ENCODE assay signal across 1 cellular context in the genomic region with DNA sequence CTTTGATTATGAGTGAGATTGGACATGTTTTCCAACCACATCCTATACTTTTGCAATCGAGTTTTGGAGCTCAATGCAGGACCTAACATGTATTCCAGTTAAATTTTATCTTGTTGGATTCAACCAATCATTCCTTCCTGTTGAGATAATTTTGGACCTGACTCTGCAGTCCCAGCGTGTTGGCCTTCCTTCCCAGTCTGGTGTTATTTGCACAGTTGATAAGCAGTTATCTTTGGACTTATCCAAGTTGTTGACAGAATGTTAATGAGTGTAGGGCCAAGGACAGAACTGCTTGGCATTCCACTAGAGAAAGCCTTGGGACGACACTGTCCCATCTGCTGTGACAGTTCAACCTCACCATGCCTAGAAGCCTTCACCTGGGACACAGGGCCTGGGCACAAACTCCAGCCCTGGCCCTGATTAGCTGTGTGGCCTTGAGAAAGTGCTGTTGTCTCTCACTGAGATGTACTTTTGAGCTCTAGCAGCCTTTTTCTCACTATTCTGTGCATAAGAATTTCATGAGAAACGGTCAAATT.
TF ChIP-seq lines count a peak whose summit lies in the region.

No MANE protein-coding gene starts in this region.

TF ChIP-seq in HepG2, 621 proteins besides CTCF, POLR2A, EP300 and RAD21 (continued from another document and continues in another):
- TF ChIP-seq, protein P1, sequence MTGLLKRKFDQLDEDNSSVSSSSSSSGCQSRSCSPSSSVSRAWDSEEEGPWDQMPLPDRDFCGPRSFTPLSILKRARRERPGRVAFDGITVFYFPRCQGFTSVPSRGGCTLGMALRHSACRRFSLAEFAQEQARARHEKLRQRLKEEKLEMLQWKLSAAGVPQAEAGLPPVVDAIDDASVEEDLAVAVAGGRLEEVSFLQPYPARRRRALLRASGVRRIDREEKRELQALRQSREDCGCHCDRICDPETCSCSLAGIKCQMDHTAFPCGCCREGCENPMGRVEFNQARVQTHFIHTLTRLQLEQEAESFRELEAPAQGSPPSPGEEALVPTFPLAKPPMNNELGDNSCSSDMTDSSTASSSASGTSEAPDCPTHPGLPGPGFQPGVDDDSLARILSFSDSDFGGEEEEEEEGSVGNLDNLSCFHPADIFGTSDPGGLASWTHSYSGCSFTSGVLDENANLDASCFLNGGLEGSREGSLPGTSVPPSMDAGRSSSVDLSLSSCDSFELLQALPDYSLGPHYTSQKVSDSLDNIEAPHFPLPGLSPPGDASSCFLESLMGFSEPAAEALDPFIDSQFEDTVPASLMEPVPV (CRISPR knock-in tag; IDR thresholded peaks at IDR 0.05): no peak
- TF ChIP-seq ZNF292 (CRISPR knock-in tag; IDR thresholded peaks at IDR 0.05; ENCODE audit: borderline replicate concordance, low read depth): peak; percentile 83; the same call in 1 of the 2 replicates
- peak; percentile 66 for TF ChIP-seq XRCC5 (optimal IDR thresholded peaks at IDR 0.05; ENCODE audit: low read length)
- TF ChIP-seq, protein P2, sequence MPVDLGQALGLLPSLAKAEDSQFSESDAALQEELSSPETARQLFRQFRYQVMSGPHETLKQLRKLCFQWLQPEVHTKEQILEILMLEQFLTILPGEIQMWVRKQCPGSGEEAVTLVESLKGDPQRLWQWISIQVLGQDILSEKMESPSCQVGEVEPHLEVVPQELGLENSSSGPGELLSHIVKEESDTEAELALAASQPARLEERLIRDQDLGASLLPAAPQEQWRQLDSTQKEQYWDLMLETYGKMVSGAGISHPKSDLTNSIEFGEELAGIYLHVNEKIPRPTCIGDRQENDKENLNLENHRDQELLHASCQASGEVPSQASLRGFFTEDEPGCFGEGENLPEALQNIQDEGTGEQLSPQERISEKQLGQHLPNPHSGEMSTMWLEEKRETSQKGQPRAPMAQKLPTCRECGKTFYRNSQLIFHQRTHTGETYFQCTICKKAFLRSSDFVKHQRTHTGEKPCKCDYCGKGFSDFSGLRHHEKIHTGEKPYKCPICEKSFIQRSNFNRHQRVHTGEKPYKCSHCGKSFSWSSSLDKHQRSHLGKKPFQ (CRISPR knock-in tag; IDR thresholded peaks at IDR 0.05; ENCODE audit: insufficient replicate concordance): no peak
- no peak for TF ChIP-seq MAZ (IDR thresholded peaks at IDR 0.05; ENCODE audit: borderline replicate concordance, low read depth, low read length)
- no peak for TF ChIP-seq MAZ (CRISPR knock-in tag; IDR thresholded peaks at IDR 0.05; ENCODE audit: low read depth)
- TF ChIP-seq, protein P3, sequence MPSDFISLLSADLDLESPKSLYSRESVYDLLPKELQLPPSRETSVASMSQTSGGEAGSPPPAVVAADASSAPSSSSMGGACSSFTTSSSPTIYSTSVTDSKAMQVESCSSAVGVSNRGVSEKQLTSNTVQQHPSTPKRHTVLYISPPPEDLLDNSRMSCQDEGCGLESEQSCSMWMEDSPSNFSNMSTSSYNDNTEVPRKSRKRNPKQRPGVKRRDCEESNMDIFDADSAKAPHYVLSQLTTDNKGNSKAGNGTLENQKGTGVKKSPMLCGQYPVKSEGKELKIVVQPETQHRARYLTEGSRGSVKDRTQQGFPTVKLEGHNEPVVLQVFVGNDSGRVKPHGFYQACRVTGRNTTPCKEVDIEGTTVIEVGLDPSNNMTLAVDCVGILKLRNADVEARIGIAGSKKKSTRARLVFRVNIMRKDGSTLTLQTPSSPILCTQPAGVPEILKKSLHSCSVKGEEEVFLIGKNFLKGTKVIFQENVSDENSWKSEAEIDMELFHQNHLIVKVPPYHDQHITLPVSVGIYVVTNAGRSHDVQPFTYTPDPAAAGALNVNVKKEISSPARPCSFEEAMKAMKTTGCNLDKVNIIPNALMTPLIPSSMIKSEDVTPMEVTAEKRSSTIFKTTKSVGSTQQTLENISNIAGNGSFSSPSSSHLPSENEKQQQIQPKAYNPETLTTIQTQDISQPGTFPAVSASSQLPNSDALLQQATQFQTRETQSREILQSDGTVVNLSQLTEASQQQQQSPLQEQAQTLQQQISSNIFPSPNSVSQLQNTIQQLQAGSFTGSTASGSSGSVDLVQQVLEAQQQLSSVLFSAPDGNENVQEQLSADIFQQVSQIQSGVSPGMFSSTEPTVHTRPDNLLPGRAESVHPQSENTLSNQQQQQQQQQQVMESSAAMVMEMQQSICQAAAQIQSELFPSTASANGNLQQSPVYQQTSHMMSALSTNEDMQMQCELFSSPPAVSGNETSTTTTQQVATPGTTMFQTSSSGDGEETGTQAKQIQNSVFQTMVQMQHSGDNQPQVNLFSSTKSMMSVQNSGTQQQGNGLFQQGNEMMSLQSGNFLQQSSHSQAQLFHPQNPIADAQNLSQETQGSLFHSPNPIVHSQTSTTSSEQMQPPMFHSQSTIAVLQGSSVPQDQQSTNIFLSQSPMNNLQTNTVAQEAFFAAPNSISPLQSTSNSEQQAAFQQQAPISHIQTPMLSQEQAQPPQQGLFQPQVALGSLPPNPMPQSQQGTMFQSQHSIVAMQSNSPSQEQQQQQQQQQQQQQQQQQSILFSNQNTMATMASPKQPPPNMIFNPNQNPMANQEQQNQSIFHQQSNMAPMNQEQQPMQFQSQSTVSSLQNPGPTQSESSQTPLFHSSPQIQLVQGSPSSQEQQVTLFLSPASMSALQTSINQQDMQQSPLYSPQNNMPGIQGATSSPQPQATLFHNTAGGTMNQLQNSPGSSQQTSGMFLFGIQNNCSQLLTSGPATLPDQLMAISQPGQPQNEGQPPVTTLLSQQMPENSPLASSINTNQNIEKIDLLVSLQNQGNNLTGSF (CRISPR knock-in tag; IDR thresholded peaks at IDR 0.05): no peak
- no peak for TF ChIP-seq ZNF841 (CRISPR knock-in tag; IDR thresholded peaks at IDR 0.05; ENCODE audit: borderline replicate concordance)
- TF ChIP-seq ZNF790 (CRISPR knock-in tag; IDR thresholded peaks at IDR 0.05; ENCODE audit: borderline replicate concordance): no peak
- TF ChIP-seq, protein P4, sequence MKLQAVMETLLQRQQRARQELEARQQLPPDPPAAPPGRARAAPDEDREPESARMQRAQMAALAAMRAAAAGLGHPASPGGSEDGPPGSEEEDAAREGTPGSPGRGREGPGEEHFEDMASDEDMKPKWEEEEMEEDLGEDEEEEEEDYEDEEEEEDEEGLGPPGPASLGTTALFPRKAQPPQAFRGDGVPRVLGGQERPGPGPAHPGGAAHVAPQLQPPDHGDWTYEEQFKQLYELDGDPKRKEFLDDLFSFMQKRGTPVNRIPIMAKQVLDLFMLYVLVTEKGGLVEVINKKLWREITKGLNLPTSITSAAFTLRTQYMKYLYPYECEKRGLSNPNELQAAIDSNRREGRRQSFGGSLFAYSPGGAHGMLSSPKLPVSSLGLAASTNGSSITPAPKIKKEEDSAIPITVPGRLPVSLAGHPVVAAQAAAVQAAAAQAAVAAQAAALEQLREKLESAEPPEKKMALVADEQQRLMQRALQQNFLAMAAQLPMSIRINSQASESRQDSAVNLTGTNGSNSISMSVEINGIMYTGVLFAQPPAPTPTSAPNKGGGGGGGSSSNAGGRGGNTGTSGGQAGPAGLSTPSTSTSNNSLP (IDR thresholded peaks at IDR 0.05; ENCODE audit: low read depth, low read length): peak; percentile 84
- TF ChIP-seq, protein P5, sequence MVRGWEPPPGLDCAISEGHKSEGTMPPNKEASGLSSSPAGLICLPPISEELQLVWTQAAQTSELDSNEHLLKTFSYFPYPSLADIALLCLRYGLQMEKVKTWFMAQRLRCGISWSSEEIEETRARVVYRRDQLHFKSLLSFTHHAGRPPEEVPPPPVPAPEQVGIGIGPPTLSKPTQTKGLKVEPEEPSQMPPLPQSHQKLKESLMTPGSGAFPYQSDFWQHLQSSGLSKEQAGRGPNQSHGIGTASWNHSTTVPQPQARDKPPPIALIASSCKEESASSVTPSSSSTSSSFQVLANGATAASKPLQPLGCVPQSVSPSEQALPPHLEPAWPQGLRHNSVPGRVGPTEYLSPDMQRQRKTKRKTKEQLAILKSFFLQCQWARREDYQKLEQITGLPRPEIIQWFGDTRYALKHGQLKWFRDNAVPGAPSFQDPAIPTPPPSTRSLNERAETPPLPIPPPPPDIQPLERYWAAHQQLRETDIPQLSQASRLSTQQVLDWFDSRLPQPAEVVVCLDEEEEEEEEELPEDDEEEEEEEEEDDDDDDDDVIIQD (CRISPR knock-in tag; IDR thresholded peaks at IDR 0.05; ENCODE audit: low read depth): 0 out of 2 replicates have a peak, but pooled peaks have one; percentile 54
- no peak for TF ChIP-seq ZFP36L2 (CRISPR knock-in tag; IDR thresholded peaks at IDR 0.05)
- TF ChIP-seq, protein P6, sequence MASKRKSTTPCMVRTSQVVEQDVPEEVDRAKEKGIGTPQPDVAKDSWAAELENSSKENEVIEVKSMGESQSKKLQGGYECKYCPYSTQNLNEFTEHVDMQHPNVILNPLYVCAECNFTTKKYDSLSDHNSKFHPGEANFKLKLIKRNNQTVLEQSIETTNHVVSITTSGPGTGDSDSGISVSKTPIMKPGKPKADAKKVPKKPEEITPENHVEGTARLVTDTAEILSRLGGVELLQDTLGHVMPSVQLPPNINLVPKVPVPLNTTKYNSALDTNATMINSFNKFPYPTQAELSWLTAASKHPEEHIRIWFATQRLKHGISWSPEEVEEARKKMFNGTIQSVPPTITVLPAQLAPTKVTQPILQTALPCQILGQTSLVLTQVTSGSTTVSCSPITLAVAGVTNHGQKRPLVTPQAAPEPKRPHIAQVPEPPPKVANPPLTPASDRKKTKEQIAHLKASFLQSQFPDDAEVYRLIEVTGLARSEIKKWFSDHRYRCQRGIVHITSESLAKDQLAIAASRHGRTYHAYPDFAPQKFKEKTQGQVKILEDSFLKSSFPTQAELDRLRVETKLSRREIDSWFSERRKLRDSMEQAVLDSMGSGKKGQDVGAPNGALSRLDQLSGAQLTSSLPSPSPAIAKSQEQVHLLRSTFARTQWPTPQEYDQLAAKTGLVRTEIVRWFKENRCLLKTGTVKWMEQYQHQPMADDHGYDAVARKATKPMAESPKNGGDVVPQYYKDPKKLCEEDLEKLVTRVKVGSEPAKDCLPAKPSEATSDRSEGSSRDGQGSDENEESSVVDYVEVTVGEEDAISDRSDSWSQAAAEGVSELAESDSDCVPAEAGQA (IDR thresholded peaks at IDR 0.05; ENCODE audit: low read depth): no peak
- TF ChIP-seq, protein P6 (CRISPR knock-in tag; IDR thresholded peaks at IDR 0.05; ENCODE audit: borderline replicate concordance): peak; percentile 29; the same call in 1 of the 2 replicates
- TF ChIP-seq MYC (CRISPR knock-in tag; IDR thresholded peaks at IDR 0.05; ENCODE audit: borderline replicate concordance): peak; percentile 65; the same call in 1 of the 2 replicates
- 0 out of 2 replicates have a peak, but pooled peaks have one; percentile 15 for TF ChIP-seq ZMYM2 (CRISPR knock-in tag; IDR thresholded peaks at IDR 0.05)
- no peak for TF ChIP-seq ZNF547 (CRISPR knock-in tag; IDR thresholded peaks at IDR 0.05)
- no peak for TF ChIP-seq ZNF761 (CRISPR knock-in tag; conservative IDR thresholded peaks at IDR 0.05)
- TF ChIP-seq HIVEP1 (CRISPR knock-in tag; IDR thresholded peaks at IDR 0.05): no peak
- TF ChIP-seq, protein P7, sequence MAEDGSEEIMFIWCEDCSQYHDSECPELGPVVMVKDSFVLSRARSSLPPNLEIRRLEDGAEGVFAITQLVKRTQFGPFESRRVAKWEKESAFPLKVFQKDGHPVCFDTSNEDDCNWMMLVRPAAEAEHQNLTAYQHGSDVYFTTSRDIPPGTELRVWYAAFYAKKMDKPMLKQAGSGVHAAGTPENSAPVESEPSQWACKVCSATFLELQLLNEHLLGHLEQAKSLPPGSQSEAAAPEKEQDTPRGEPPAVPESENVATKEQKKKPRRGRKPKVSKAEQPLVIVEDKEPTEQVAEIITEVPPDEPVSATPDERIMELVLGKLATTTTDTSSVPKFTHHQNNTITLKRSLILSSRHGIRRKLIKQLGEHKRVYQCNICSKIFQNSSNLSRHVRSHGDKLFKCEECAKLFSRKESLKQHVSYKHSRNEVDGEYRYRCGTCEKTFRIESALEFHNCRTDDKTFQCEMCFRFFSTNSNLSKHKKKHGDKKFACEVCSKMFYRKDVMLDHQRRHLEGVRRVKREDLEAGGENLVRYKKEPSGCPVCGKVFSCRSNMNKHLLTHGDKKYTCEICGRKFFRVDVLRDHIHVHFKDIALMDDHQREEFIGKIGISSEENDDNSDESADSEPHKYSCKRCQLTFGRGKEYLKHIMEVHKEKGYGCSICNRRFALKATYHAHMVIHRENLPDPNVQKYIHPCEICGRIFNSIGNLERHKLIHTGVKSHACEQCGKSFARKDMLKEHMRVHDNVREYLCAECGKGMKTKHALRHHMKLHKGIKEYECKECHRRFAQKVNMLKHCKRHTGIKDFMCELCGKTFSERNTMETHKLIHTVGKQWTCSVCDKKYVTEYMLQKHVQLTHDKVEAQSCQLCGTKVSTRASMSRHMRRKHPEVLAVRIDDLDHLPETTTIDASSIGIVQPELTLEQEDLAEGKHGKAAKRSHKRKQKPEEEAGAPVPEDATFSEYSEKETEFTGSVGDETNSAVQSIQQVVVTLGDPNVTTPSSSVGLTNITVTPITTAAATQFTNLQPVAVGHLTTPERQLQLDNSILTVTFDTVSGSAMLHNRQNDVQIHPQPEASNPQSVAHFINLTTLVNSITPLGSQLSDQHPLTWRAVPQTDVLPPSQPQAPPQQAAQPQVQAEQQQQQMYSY (CRISPR knock-in tag; IDR thresholded peaks at IDR 0.05): no peak; the same call in 1 of the 2 replicates
- TF ChIP-seq ZNF121 (CRISPR knock-in tag; IDR thresholded peaks at IDR 0.05): peak; percentile 100
- TF ChIP-seq, protein P8, sequence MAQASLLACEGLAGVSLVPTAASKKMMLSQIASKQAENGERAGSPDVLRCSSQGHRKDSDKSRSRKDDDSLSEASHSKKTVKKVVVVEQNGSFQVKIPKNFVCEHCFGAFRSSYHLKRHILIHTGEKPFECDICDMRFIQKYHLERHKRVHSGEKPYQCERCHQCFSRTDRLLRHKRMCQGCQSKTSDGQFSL (CRISPR knock-in tag; IDR thresholded peaks at IDR 0.05): no peak
- TF ChIP-seq, protein P9, sequence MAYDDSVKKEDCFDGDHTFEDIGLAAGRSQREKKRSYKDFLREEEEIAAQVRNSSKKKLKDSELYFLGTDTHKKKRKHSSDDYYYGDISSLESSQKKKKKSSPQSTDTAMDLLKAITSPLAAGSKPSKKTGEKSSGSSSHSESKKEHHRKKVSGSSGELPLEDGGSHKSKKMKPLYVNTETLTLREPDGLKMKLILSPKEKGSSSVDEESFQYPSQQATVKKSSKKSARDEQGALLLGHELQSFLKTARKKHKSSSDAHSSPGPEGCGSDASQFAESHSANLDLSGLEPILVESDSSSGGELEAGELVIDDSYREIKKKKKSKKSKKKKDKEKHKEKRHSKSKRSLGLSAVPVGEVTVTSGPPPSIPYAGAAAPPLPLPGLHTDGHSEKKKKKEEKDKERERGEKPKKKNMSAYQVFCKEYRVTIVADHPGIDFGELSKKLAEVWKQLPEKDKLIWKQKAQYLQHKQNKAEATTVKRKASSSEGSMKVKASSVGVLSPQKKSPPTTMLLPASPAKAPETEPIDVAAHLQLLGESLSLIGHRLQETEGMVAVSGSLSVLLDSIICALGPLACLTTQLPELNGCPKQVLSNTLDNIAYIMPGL (CRISPR knock-in tag; IDR thresholded peaks at IDR 0.05; ENCODE audit: borderline replicate concordance in 1 of 2, low read depth in 1 of 2): no peak
